ENCODE assay signal across 21 cellular contexts in genomic region chr1:70979879-70980278, GRCh38.
DNase-seq lines count a peak whose midpoint lies in the region; ATAC-seq, FAIRE-seq and TF ChIP-seq lines count a peak whose summit lies in the region.
"Had no signal": no experiment of that assay in that cellular context is flagged by ENCODE, and none has a peak within 500 bp of the region (broad histone marks: within the 10 kb centered on the region; RNA-seq: fewer than 3 reads in every experiment).

No MANE protein-coding gene starts in this region.

- no peaks in the 10 kb centered on the region for H4K20me1 ChIP-seq in GM12878 (ENCODE audit: control insufficient read depth, insufficient read depth)

- RAD21 ChIA-PET in GM12878 (lab: Charles Lee; ENCODE audit: unreplicated experiment), result no interaction called here

- H3K4me1 ChIP-seq in GM12878 (ENCODE audit: control insufficient read depth, insufficient read depth, low read length), result no peaks in the 10 kb centered on the region
- H3K4me1 ChIP-seq in thoracic aorta (ENCODE audit: control insufficient read depth in 1 of 2, low read depth in 2 of 2), result peaks cover 18 to 21% of the 10 kb centered on the region in 2 donors

- FAIRE-seq in GM12878 (lab: Jason Lieb, UNC), result no peak

- no peaks in the 10 kb centered on the region for H3K36me3 Mint-ChIP-seq in CD4-positive, alpha-beta T cell (ENCODE audit: low read depth)
- H3K36me3 Mint-ChIP-seq in T-cell, result no peaks in the 10 kb centered on the region
- H3K36me3 Mint-ChIP-seq: neural progenitor cell had no signal

- TF ChIP-seq EP300 in GM12878 (IDR thresholded peaks at IDR 0.05; ENCODE audit: borderline replicate concordance in 1 of 2, control insufficient read depth in 1 of 2, low read depth in 2 of 2, low read length in 2 of 2), result no peak

- H3K4me1 Mint-ChIP-seq in CD4-positive, alpha-beta T cell (ENCODE audit: low read depth), result no peaks in the 10 kb centered on the region
- no peaks in the 10 kb centered on the region for H3K4me1 Mint-ChIP-seq in T-cell
- H3K4me1 Mint-ChIP-seq: activated CD4-positive, alpha-beta memory T cell treated with anti-CD3 and anti-CD28 coated beads, Interleukin-2, amount 10 ng/mL, durations not matched to agents 7 days and 5 days; neural progenitor cell had no signal

- whole genome bisulfite sequencing in GM12878 (ENCODE audit: insufficient coverage, insufficient replicate concordance, low lambda C conversion rate, missing lambda C conversion rate), result 5% methylated on average over 2 of the region's 2 CpGs

- H3K9ac ChIP-seq in GM12878 (ENCODE audit: control insufficient read depth, insufficient read depth, low read length), result no peak overlapping the region
- H3K9ac ChIP-seq: neural progenitor cell had no signal

- no peaks in the 10 kb centered on the region for H3K79me2 ChIP-seq in GM12878 (ENCODE audit: control insufficient read depth, insufficient read depth, low read length)

- no peak for TF ChIP-seq POLR2A in GM12878 (IDR thresholded peaks at IDR 0.05; ENCODE audit: low read depth, low read length)

- TF ChIP-seq RAD21 in GM12878 (IDR thresholded peaks at IDR 0.05; ENCODE audit: insufficient read depth, low read depth, low read length), result no peak

- H3K36me3 ChIP-seq in GM12878 (ENCODE audit: control insufficient read depth in 2 of 2, insufficient read depth in 2 of 2, low read length in 1 of 2) (no peaks in the 10 kb centered on the region), thoracic aorta (no peaks in the 10 kb centered on the region)
- H3K36me3 ChIP-seq: neural progenitor cell had no signal

- H3K27me3 ChIP-seq in GM12878 (replicated peaks in 1 of 2; ENCODE audit: control insufficient read depth in 2 of 2, insufficient read depth in 2 of 2, low read length in 1 of 2) (no peaks in the 10 kb centered on the region), thoracic aorta (replicated peaks; ENCODE audit: insufficient read depth) (no peaks in the 10 kb centered on the region)
- H3K27me3 ChIP-seq in CD4-positive, alpha-beta T cell (ENCODE audit: control insufficient read depth, insufficient read depth, low read length), result no peaks in the 10 kb centered on the region
- H3K27me3 ChIP-seq: neural progenitor cell had no signal

- POLR2A ChIA-PET in GM12878 (lab: Charles Lee), result no interaction called here
- POLR2A ChIA-PET in CD4-positive, alpha-beta T cell (lab: Charles Lee), result no interaction called here
- POLR2A ChIA-PET in T-cell (lab: Charles Lee), result no interaction called here

- H3K27ac ChIP-seq in GM12878 (ENCODE audit: control insufficient read depth, insufficient read depth), result no peak overlapping the region
- H3K27ac ChIP-seq in thoracic aorta, result no peak overlapping the region
- H3K27ac ChIP-seq in CD4-positive, alpha-beta T cell (ENCODE audit: low read depth, low read length), result no peak overlapping the region
- H3K27ac ChIP-seq: 22Rv1, neural progenitor cell had no signal

- DNase-seq in SIG-M5 treated with dmso at 0.1 percent for 504 hours (lab: John Stamatoyannopoulos, UW; ENCODE audit: unreplicated experiment), result peak; percentile 59
- no peak for DNase-seq in SIG-M5 (lab: John Stamatoyannopoulos, UW)
- peak; percentile 93 for DNase-seq in NOMO-1 treated with DMSO at 0.1 percent for 48 hours (lab: John Stamatoyannopoulos, UW; ENCODE audit: unreplicated experiment)
- DNase-seq in GM12878 (ENCODE audit: low read depth, low spot score), result no peak
- no peak for DNase-seq in thoracic aorta (ENCODE audit: low spot score)
- no peak for DNase-seq in activated effector memory CD4-positive, alpha-beta T cell treated with Interleukin-2 at 50 U/mL for 16 hours
- no peak for DNase-seq in CD4-positive, alpha-beta T cell
- DNase-seq in T-cell, result no peak
- DNase-seq: activated CD4-positive, alpha-beta memory T cell treated with anti-CD3 and anti-CD28 coated beads, Interleukin-2, amount 10 ng/mL, durations not matched to agents 7 days and 5 days; activated CD4-positive, CD25-positive, alpha-beta regulatory T cell; activated naive CD4-positive, alpha-beta T cell; COR-L47; DMS79 treated with DMSO at 0.1 percent for 48 hours; NCI-H1105; NCI-H2029 treated with DMSO at 0.1 percent for 48 hours; NCI-H345; NCI-H774 had no signal

- CTCF ChIA-PET in GM12878 (lab: Yijun Ruan, JAX), result no interaction called here
- CTCF ChIA-PET in CD4-positive, alpha-beta T cell (lab: Charles Lee), result no interaction called here
- CTCF ChIA-PET in T-cell (lab: Charles Lee), result no interaction called here

- ATAC-seq in GM12878 (no peak), thoracic aorta (ENCODE audit: insufficient number of reproducible peaks, low FRiP score, low read depth) (no peak), T-cell (replicated peaks in 1 of 4) (no peak)
- ATAC-seq in CD4-positive, alpha-beta T cell (ENCODE audit: poor library complexity), result no peak
- ATAC-seq: Panc1 had no signal

- H3K4me3 ChIP-seq in GM12878 (no peak overlapping the region), thoracic aorta (peak overlapping the region; percentile 11)
- H3K4me3 ChIP-seq: neural progenitor cell had no signal

- in situ Hi-C loops in GM12878 (cut with MboI), result no loop called here

- H3K27me3 Mint-ChIP-seq in CD4-positive, alpha-beta T cell, result peaks cover 29% of the 10 kb centered on the region
- H3K27me3 Mint-ChIP-seq in T-cell, result peaks cover 11 to 26% of the 10 kb centered on the region in 2 donors

- H3K9me3 ChIP-seq in GM12878 (replicated peaks; ENCODE audit: control insufficient read depth, insufficient read depth, low read length) (no peaks in the 10 kb centered on the region), thoracic aorta (no peaks in the 10 kb centered on the region)
- H3K9me3 ChIP-seq in CD4-positive, alpha-beta T cell (ENCODE audit: control insufficient read depth, low read length), result no peaks in the 10 kb centered on the region

- BruUV-seq in GM12878 (replicated peaks; lab: Mats Ljungman, UMichigan), result no TSS peak

- no peak overlapping the region for H3K4me2 ChIP-seq in GM12878 (ENCODE audit: control insufficient read depth, insufficient read depth)
- H3K4me2 ChIP-seq: neural progenitor cell had no signal

- no peaks in the 10 kb centered on the region for H3K9me3 Mint-ChIP-seq in CD4-positive, alpha-beta T cell
- H3K9me3 Mint-ChIP-seq in T-cell, result no peaks in the 10 kb centered on the region
- H3K9me3 Mint-ChIP-seq: activated CD4-positive, alpha-beta memory T cell treated with anti-CD3 and anti-CD28 coated beads, Interleukin-2, amount 10 ng/mL, durations not matched to agents 7 days and 5 days; neural progenitor cell had no signal

- H2AFZ ChIP-seq in GM12878 (ENCODE audit: control insufficient read depth, low read depth, low read length), result no peak overlapping the region
- H2AFZ ChIP-seq: neural progenitor cell had no signal

- H3K27ac Mint-ChIP-seq in CD4-positive, alpha-beta T cell, result no peak overlapping the region
- no peak overlapping the region for H3K27ac Mint-ChIP-seq in T-cell
- H3K27ac Mint-ChIP-seq: activated CD4-positive, alpha-beta memory T cell treated with anti-CD3 and anti-CD28 coated beads, Interleukin-2, amount 10 ng/mL, durations not matched to agents 7 days and 5 days; neural progenitor cell; progenitor cell of endocrine pancreas had no signal

- H3K4me3 Mint-ChIP-seq in CD4-positive, alpha-beta T cell, result no peak overlapping the region
- no peak overlapping the region for H3K4me3 Mint-ChIP-seq in T-cell
- H3K4me3 Mint-ChIP-seq: activated CD4-positive, alpha-beta memory T cell treated with anti-CD3 and anti-CD28 coated beads, Interleukin-2, amount 10 ng/mL, durations not matched to agents 7 days and 5 days; neural progenitor cell had no signal

- SMC1A ChIA-PET in GM12878 (lab: Charles Lee; ENCODE audit: uncharacterized antibody, unreplicated experiment), result no interaction called here

- TF ChIP-seq CTCF in GM12878 (IDR thresholded peaks at IDR 0.05 in 2 of 3, conservative IDR thresholded peaks at IDR 0.05 in 1 of 3; ENCODE audit: control insufficient read depth in 2 of 3, extremely low read depth in 1 of 3, insufficient read depth in 1 of 3, low read depth in 3 of 3, low read length in 3 of 3) (no peak), thoracic aorta (IDR thresholded peaks at IDR 0.05) (no peak)
- no peak for TF ChIP-seq CTCF in CD4-positive, alpha-beta T cell (IDR thresholded peaks at IDR 0.05)

- intact Hi-C loops in GM12878 (cut with micrococcal nuclease; ENCODE audit: unreplicated experiment), result no loop called here
- intact Hi-C loops in CD4-positive, alpha-beta T cell (cut with DNase I, micrococcal nuclease), result no loop called here

TF ChIP-seq in GM12878, 131 proteins besides CTCF, POLR2A, EP300 and RAD21:
- peak; percentile 43; the same call in 1 of the 2 replicates for TF ChIP-seq SPI1 (IDR thresholded peaks at IDR 0.05; ENCODE audit: borderline replicate concordance, insufficient read depth, low read depth, low read length)
- TF ChIP-seq RELA (IDR thresholded peaks at IDR 0.05; ENCODE audit: borderline replicate concordance, partially characterized antibody), result no peak
- TF ChIP-seq BACH1 (IDR thresholded peaks at IDR 0.05; ENCODE audit: borderline replicate concordance), result no peak
- no peak for TF ChIP-seq MYC (IDR thresholded peaks at IDR 0.05; ENCODE audit: insufficient read depth, insufficient read length, insufficient replicate concordance, low read length, severe bottlenecking)
- TF ChIP-seq GABPA (IDR thresholded peaks at IDR 0.05; ENCODE audit: low read depth), result no peak

Comparison
In these comparisons a context has a peak if more than half of its experiments do, and no peak if none do; other contexts are left out.
1. DNase-seq: peak in SIG-M5 treated with dmso at 0.1 percent for 504 hours (single experiment) and NOMO-1 treated with DMSO at 0.1 percent for 48 hours (single experiment); none in SIG-M5 (single experiment), GM12878 (single experiment), thoracic aorta (single experiment), activated effector memory CD4-positive, alpha-beta T cell treated with Interleukin-2 at 50 U/mL for 16 hours (single experiment), CD4-positive, alpha-beta T cell (0 of 10) and T-cell (0 of 34).